Comparison of ENCODE assay signal across 1 cellular context in the genomic region with DNA sequence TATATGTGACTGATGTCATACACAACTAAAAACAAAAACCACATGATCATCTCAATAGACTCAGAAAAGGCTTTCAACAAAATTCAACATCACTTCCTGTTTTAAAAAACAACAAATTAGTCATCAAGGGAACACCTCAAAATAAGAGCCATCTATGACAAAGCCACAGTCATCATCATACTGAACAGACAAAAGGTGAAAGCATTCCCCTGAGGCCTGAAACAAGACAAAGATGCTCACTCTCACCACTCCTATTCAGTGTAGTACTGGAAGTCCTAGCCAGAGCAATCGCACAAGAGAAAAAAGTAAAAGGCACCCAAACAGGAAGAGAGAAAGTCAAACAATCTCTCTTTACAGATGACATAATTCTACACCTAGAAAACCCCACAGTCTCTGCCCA.
TF ChIP-seq lines count a peak whose summit lies in the region.

No MANE protein-coding gene starts in this region.

TF ChIP-seq in GM12878, 131 proteins besides CTCF, POLR2A, EP300 and RAD21 (continued from another document):
- TF ChIP-seq, protein P1, sequence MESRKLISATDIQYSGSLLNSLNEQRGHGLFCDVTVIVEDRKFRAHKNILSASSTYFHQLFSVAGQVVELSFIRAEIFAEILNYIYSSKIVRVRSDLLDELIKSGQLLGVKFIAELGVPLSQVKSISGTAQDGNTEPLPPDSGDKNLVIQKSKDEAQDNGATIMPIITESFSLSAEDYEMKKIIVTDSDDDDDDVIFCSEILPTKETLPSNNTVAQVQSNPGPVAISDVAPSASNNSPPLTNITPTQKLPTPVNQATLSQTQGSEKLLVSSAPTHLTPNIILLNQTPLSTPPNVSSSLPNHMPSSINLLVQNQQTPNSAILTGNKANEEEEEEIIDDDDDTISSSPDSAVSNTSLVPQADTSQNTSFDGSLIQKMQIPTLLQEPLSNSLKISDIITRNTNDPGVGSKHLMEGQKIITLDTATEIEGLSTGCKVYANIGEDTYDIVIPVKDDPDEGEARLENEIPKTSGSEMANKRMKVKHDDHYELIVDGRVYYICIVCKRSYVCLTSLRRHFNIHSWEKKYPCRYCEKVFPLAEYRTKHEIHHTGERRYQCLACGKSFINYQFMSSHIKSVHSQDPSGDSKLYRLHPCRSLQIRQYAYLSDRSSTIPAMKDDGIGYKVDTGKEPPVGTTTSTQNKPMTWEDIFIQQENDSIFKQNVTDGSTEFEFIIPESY (IDR thresholded peaks at IDR 0.05) = no peak
- TF ChIP-seq MYB (IDR thresholded peaks at IDR 0.05; ENCODE audit: borderline replicate concordance, low read depth, low read length) (no peak), IKZF1 (conservative IDR thresholded peaks at IDR 0.05) (no peak; the same call in 1 of the 2 replicates), IKZF2 (IDR thresholded peaks at IDR 0.05) (0 out of 4 replicates have a peak, but pooled peaks of 1 of the 2 experiments have one; percentile 53), CREB1 (IDR thresholded peaks at IDR 0.05; ENCODE audit: low read depth) (peak; percentile 31; the same call in 1 of the 2 replicates), CREM (IDR thresholded peaks at IDR 0.05; ENCODE audit: low read depth) (peak; percentile 14; the same call in 1 of the 2 replicates), MTA2 (IDR thresholded peaks at IDR 0.05; ENCODE audit: low read depth) (peak; percentile 76), POLR2AphosphoS5 (IDR thresholded peaks at IDR 0.05; ENCODE audit: low read length) (no peak), BCL11A (IDR thresholded peaks at IDR 0.05; ENCODE audit: low read depth, low read length) (peak; percentile 39; the same call in 1 of the 2 replicates), NFIC (IDR thresholded peaks at IDR 0.05; ENCODE audit: low read depth, low read length) (peak; percentile 34; the same call in 1 of the 2 replicates), IRF4 (IDR thresholded peaks at IDR 0.05; ENCODE audit: low read depth, low read length) (no peak), MEF2B (IDR thresholded peaks at IDR 0.05; ENCODE audit: partially characterized antibody, poor library complexity, severe bottlenecking) (peak; percentile 93), ETV6 (conservative IDR thresholded peaks at IDR 0.05 in 1 of 2, IDR thresholded peaks at IDR 0.05 in 1 of 2; ENCODE audit: borderline replicate concordance in 1 of 2, low read depth in 1 of 2) (no peak), NBN (IDR thresholded peaks at IDR 0.05) (0 out of 2 replicates have a peak, but pooled peaks have one; percentile 43), RCOR1 (conservative IDR thresholded peaks at IDR 0.05; ENCODE audit: low read depth, low read length) (no peak), STAT3 (IDR thresholded peaks at IDR 0.05; ENCODE audit: low read depth, low read length) (no peak), SPI1 (IDR thresholded peaks at IDR 0.05; ENCODE audit: borderline replicate concordance, insufficient read depth, low read depth, low read length) (peak; percentile 41; the same call in 1 of the 2 replicates), SP1 (IDR thresholded peaks at IDR 0.05; ENCODE audit: low read depth, low read length) (no peak), JUNB (IDR thresholded peaks at IDR 0.05) (no peak; the same call in 1 of the 2 replicates), ATF7 (IDR thresholded peaks at IDR 0.05; ENCODE audit: low read depth) (peak; percentile 92)
- TF ChIP-seq, protein P2, sequence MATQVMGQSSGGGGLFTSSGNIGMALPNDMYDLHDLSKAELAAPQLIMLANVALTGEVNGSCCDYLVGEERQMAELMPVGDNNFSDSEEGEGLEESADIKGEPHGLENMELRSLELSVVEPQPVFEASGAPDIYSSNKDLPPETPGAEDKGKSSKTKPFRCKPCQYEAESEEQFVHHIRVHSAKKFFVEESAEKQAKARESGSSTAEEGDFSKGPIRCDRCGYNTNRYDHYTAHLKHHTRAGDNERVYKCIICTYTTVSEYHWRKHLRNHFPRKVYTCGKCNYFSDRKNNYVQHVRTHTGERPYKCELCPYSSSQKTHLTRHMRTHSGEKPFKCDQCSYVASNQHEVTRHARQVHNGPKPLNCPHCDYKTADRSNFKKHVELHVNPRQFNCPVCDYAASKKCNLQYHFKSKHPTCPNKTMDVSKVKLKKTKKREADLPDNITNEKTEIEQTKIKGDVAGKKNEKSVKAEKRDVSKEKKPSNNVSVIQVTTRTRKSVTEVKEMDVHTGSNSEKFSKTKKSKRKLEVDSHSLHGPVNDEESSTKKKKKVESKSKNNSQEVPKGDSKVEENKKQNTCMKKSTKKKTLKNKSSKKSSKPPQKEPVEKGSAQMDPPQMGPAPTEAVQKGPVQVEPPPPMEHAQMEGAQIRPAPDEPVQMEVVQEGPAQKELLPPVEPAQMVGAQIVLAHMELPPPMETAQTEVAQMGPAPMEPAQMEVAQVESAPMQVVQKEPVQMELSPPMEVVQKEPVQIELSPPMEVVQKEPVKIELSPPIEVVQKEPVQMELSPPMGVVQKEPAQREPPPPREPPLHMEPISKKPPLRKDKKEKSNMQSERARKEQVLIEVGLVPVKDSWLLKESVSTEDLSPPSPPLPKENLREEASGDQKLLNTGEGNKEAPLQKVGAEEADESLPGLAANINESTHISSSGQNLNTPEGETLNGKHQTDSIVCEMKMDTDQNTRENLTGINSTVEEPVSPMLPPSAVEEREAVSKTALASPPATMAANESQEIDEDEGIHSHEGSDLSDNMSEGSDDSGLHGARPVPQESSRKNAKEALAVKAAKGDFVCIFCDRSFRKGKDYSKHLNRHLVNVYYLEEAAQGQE (IDR thresholded peaks at IDR 0.05; ENCODE audit: low read depth, low read length) = no peak
- TF ChIP-seq, protein P3, sequence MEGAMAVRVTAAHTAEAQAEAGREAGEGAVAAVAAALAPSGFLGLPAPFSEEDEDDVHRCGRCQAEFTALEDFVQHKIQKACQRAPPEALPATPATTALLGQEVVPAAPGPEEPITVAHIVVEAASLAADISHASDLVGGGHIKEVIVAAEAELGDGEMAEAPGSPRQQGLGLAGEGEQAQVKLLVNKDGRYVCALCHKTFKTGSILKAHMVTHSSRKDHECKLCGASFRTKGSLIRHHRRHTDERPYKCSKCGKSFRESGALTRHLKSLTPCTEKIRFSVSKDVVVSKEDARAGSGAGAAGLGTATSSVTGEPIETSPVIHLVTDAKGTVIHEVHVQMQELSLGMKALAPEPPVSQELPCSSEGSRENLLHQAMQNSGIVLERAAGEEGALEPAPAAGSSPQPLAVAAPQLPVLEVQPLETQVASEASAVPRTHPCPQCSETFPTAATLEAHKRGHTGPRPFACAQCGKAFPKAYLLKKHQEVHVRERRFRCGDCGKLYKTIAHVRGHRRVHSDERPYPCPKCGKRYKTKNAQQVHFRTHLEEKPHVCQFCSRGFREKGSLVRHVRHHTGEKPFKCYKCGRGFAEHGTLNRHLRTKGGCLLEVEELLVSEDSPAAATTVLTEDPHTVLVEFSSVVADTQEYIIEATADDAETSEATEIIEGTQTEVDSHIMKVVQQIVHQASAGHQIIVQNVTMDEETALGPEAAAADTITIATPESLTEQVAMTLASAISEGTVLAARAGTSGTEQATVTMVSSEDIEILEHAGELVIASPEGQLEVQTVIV (IDR thresholded peaks at IDR 0.05; ENCODE audit: borderline replicate concordance, partially characterized antibody) = no peak
- TF ChIP-seq, protein P4, sequence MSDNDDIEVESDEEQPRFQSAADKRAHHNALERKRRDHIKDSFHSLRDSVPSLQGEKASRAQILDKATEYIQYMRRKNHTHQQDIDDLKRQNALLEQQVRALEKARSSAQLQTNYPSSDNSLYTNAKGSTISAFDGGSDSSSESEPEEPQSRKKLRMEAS (IDR thresholded peaks at IDR 0.05; ENCODE audit: low read depth, low read length) = no peak
- TF ChIP-seq, protein P5, sequence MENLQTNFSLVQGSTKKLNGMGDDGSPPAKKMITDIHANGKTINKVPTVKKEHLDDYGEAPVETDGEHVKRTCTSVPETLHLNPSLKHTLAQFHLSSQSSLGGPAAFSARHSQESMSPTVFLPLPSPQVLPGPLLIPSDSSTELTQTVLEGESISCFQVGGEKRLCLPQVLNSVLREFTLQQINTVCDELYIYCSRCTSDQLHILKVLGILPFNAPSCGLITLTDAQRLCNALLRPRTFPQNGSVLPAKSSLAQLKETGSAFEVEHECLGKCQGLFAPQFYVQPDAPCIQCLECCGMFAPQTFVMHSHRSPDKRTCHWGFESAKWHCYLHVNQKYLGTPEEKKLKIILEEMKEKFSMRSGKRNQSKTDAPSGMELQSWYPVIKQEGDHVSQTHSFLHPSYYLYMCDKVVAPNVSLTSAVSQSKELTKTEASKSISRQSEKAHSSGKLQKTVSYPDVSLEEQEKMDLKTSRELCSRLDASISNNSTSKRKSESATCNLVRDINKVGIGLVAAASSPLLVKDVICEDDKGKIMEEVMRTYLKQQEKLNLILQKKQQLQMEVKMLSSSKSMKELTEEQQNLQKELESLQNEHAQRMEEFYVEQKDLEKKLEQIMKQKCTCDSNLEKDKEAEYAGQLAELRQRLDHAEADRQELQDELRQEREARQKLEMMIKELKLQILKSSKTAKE (IDR thresholded peaks at IDR 0.05; ENCODE audit: low read depth, poor library complexity, severe bottlenecking) = peak; percentile 66
- TF ChIP-seq, protein P6, sequence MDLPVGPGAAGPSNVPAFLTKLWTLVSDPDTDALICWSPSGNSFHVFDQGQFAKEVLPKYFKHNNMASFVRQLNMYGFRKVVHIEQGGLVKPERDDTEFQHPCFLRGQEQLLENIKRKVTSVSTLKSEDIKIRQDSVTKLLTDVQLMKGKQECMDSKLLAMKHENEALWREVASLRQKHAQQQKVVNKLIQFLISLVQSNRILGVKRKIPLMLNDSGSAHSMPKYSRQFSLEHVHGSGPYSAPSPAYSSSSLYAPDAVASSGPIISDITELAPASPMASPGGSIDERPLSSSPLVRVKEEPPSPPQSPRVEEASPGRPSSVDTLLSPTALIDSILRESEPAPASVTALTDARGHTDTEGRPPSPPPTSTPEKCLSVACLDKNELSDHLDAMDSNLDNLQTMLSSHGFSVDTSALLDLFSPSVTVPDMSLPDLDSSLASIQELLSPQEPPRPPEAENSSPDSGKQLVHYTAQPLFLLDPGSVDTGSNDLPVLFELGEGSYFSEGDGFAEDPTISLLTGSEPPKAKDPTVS (IDR thresholded peaks at IDR 0.05; ENCODE audit: low read depth, low read length) = no peak
- TF ChIP-seq, protein P7, sequence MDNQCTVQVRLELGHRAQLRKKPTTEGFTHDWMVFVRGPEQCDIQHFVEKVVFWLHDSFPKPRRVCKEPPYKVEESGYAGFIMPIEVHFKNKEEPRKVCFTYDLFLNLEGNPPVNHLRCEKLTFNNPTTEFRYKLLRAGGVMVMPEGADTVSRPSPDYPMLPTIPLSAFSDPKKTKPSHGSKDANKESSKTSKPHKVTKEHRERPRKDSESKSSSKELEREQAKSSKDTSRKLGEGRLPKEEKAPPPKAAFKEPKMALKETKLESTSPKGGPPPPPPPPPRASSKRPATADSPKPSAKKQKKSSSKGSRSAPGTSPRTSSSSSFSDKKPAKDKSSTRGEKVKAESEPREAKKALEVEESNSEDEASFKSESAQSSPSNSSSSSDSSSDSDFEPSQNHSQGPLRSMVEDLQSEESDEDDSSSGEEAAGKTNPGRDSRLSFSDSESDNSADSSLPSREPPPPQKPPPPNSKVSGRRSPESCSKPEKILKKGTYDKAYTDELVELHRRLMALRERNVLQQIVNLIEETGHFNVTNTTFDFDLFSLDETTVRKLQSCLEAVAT (IDR thresholded peaks at IDR 0.05) = peak; percentile 70
- TF ChIP-seq, protein P8, sequence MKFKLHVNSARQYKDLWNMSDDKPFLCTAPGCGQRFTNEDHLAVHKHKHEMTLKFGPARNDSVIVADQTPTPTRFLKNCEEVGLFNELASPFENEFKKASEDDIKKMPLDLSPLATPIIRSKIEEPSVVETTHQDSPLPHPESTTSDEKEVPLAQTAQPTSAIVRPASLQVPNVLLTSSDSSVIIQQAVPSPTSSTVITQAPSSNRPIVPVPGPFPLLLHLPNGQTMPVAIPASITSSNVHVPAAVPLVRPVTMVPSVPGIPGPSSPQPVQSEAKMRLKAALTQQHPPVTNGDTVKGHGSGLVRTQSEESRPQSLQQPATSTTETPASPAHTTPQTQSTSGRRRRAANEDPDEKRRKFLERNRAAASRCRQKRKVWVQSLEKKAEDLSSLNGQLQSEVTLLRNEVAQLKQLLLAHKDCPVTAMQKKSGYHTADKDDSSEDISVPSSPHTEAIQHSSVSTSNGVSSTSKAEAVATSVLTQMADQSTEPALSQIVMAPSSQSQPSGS (IDR thresholded peaks at IDR 0.05; ENCODE audit: low read length) = 0 out of 2 replicates have a peak, but pooled peaks have one; percentile 36
- TF ChIP-seq, protein P9, sequence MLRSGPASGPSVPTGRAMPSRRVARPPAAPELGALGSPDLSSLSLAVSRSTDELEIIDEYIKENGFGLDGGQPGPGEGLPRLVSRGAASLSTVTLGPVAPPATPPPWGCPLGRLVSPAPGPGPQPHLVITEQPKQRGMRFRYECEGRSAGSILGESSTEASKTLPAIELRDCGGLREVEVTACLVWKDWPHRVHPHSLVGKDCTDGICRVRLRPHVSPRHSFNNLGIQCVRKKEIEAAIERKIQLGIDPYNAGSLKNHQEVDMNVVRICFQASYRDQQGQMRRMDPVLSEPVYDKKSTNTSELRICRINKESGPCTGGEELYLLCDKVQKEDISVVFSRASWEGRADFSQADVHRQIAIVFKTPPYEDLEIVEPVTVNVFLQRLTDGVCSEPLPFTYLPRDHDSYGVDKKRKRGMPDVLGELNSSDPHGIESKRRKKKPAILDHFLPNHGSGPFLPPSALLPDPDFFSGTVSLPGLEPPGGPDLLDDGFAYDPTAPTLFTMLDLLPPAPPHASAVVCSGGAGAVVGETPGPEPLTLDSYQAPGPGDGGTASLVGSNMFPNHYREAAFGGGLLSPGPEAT (IDR thresholded peaks at IDR 0.05; ENCODE audit: low read depth) = peak; percentile 36; the same call in 1 of the 2 replicates
TF ChIP-seq in GM12878: peak in this region for 15.
